In genomic region chr10:114103286-114103685, GRCh38 we compare ENCODE assay signal across 8 cellular contexts. TPM values are rescaled to one million over a fixed set of nuclear protein-coding genes. Genes with fewer than 3 reads are reported as not detected.
DNase-seq lines count a peak whose midpoint lies in the region; ATAC-seq and TF ChIP-seq lines count a peak whose summit lies in the region.

No MANE protein-coding gene starts in this region.

- H3K27me3 ChIP-seq in cardiac muscle cell, result peaks cover 19% of the 10 kb centered on the region

- peak; percentile 51 for DNase-seq in NAMALWA (ENCODE audit: low spot score)
- peak; percentile 57 to 78 for DNase-seq in cardiac muscle cell (ENCODE audit: low read depth in 1 of 2, low spot score in 1 of 2)
- peak; percentile 25 for DNase-seq in skeletal muscle cell (ENCODE audit: low read depth)

- no peak overlapping the region for H3K27ac ChIP-seq in C4-2B
- H3K27ac ChIP-seq in VCaP, result no peak overlapping the region
- no peak overlapping the region for H3K27ac ChIP-seq in cardiac muscle cell

- H3K4me1 ChIP-seq in cardiac muscle cell (ENCODE audit: low read depth), result no peaks in the 10 kb centered on the region

- H3K9me3 ChIP-seq in cardiac muscle cell (ENCODE audit: low read depth), result no peaks in the 10 kb centered on the region

- H3K4me3 ChIP-seq in cardiac muscle cell, result no peak overlapping the region
- no peak overlapping the region for H3K4me3 ChIP-seq in skeletal muscle cell (ENCODE audit: low read depth, low read length)

- TF ChIP-seq CTCF in C4-2B (conservative IDR thresholded peaks at IDR 0.05), result peak; percentile 76
- TF ChIP-seq CTCF in VCaP (conservative IDR thresholded peaks at IDR 0.05), result peak; percentile 70
- TF ChIP-seq CTCF in cardiac muscle cell (IDR thresholded peaks at IDR 0.05; ENCODE audit: low read depth, low read length), result peak; percentile 50

- peak; percentile 52 for ATAC-seq in GM18907 (IDR thresholded peaks at IDR 0.05; ENCODE audit: unreplicated experiment)
- ATAC-seq in HG02763 (IDR thresholded peaks at IDR 0.05; ENCODE audit: unreplicated experiment), result no peak
- ATAC-seq in HG03571 (IDR thresholded peaks at IDR 0.05; ENCODE audit: unreplicated experiment), result no peak

- H3K36me3 ChIP-seq in cardiac muscle cell, result no peaks in the 10 kb centered on the region

RNA-seq across cellular contexts. Expression of gene ADRB1, which starts 59.6 kb away (rescaled TPM):
- 0.42 and 0.69 TPM in 2 replicates for total RNA-seq in cardiac muscle cell
- 0.28 and 1.6 TPM in 2 replicates for polyA plus RNA-seq in cardiac muscle cell
